In genomic region chr5:151408633-151409243, GRCh38 we compare ENCODE assay signal across 21 cellular contexts.
"Had no signal": no experiment of that assay in that cellular context is flagged by ENCODE, and none has a peak within 500 bp of the region (broad histone marks: within the 10 kb centered on the region; RNA-seq: fewer than 3 reads in every experiment).

No MANE protein-coding gene starts in this region.

- H3K36me3 ChIP-seq: ascending aorta, breast epithelium, heart right ventricle, thoracic aorta, upper lobe of right lung had no signal

- H3K4me3 ChIP-seq: ascending aorta, breast epithelium, heart right ventricle, mucosa of descending colon, thoracic aorta, upper lobe of right lung had no signal

- H3K27ac ChIP-seq: ascending aorta, breast epithelium, epithelial cell of prostate, heart right ventricle, thoracic aorta, upper lobe of right lung had no signal

- DNase-seq: activated CD4-positive, alpha-beta T cell treated with anti-CD3 and anti-CD28 coated beads, Interleukin-2, amount 50 U/mL, for 4 hours; activated CD4-positive, CD25-positive, alpha-beta regulatory T cell treated with anti-CD3 and anti-CD28 coated beads, Interleukin-2, amount 50 U/mL, for 72 hours; activated naive CD4-positive, alpha-beta T cell treated with anti-CD3 and anti-CD28 coated beads, Interleukin-2, amount 10 ng/mL, durations not matched to agents 7 days and 5 days; activated T-cell treated with anti-CD3 and anti-CD28 coated beads for 4 hours; cerebellar nuclear complex; effector memory CD8-positive, alpha-beta T cell; heart right ventricle; left cardiac atrium; mucosa of descending colon; natural killer cell; posterior cingulate gyrus; right cardiac atrium; stimulated activated CD4-positive, alpha-beta T cell treated with anti-CD3 and anti-CD28 coated beads, Interleukin-1b, Interleukin-23, amount 100 ng/mL, for 48 hours; T-helper 9 cell; upper lobe of right lung had no signal

- H3K27me3 ChIP-seq: ascending aorta, breast epithelium had no signal

- ATAC-seq: activated T-helper 17 cell treated with anti-CD3 and anti-CD28 coated beads, Interleukin-2, amount 50 U/mL, for 72 hours; effector memory CD8-positive, alpha-beta T cell; left cardiac atrium; mucosa of descending colon; natural killer cell; right cardiac atrium; upper lobe of right lung had no signal

- H3K9me3 ChIP-seq: ascending aorta, breast epithelium, heart right ventricle, mucosa of descending colon, thoracic aorta, upper lobe of right lung had no signal

- H3K4me1 ChIP-seq: ascending aorta, breast epithelium, upper lobe of right lung had no signal

- FAIRE-seq: frontal cortex had no signal
